13 cellular contexts compared by ENCODE assay signal in the genomic region with DNA sequence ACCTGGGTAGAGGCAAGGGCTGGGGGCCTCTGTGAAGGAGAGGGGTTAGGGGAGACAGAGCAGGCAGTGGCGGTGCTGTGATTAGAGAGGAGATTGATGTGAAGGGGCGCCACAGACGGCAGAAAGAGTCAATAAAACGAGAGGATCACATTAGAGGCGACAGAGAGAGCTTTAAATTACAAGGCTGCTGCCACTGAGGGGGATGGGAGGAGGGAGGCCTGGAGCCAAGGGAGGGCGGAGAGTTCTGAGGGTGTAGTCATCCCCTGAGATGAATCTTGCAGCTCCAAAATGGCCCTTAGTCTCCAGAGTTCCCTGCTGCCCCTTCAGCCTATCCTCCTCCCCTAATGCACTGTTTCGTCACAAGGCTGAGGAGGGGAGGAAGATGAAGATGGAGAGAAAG. TPM values are rescaled to one million over a fixed set of nuclear protein-coding genes. Genes with fewer than 3 reads are reported as not detected.
A peak's percentile ranks its signal among the peaks of the same experiment; 100 is the strongest.
DNase-seq lines count a peak whose midpoint lies in the region; ATAC-seq and TF ChIP-seq lines count a peak whose summit lies in the region.
"Had no signal": no experiment of that assay in that cellular context is flagged by ENCODE, and none has a peak within 500 bp of the region (broad histone marks: within the 10 kb centered on the region; RNA-seq: fewer than 3 reads in every experiment).

No MANE protein-coding gene starts in this region.

- no peak overlapping the region for H3K4me3 ChIP-seq in upper lobe of right lung
- H3K4me3 ChIP-seq: HAP-1 had no signal

- no peaks in the 10 kb centered on the region for H3K9me3 ChIP-seq in upper lobe of right lung
- H3K9me3 ChIP-seq: HAP-1 had no signal

- intact Hi-C loops in upper lobe of right lung (cut with DNase I) = no loop called here

- H3K4me1 ChIP-seq in upper lobe of right lung = no peaks in the 10 kb centered on the region

- peak overlapping the region; percentile 32 for H3K27ac ChIP-seq in caudate nucleus (ENCODE audit: low read depth, low read length)
- no peak overlapping the region for H3K27ac ChIP-seq in upper lobe of right lung
- H3K27ac ChIP-seq: VCaP had no signal

- H3K36me3 ChIP-seq in upper lobe of right lung = no peaks in the 10 kb centered on the region
- H3K36me3 ChIP-seq: HAP-1 had no signal

- ATAC-seq in HG02610 (IDR thresholded peaks at IDR 0.05; ENCODE audit: unreplicated experiment) = no peak
- no peak for ATAC-seq in upper lobe of right lung

- DNase-seq in C1 segment of cervical spinal cord (lab: John Stamatoyannopoulos, UW) = peak in 8 of 14 donors; percentile 10 to 62 (median 34)
- peak; percentile 84 for DNase-seq in NCI-H2107 treated with DMSO at 0.1 percent for 48 hours (lab: John Stamatoyannopoulos, UW; ENCODE audit: unreplicated experiment)
- peak in 32 of 61 donors; percentile 4 to 58 (median 26) for DNase-seq in caudate nucleus (lab: John Stamatoyannopoulos, UW)
- DNase-seq in left kidney (ENCODE audit: low read depth, low spot score) = peak; percentile 94
- DNase-seq in COR-L47 (lab: John Stamatoyannopoulos, UW) = no peak
- DNase-seq in GM13976 (ENCODE audit: low spot score) = no peak
- DNase-seq in upper lobe of right lung = no peak
- DNase-seq: activated naive CD4-positive, alpha-beta T cell treated with anti-CD3 and anti-CD28 coated beads, Interleukin-2, amount 50 U/mL, for 16 hours; CD8-positive, alpha-beta T cell had no signal

- in situ Hi-C loops in GM13976 (cut with MboI; ENCODE audit: low sequenced_read_pairs, unreplicated experiment) = no loop called here

- no peaks in the 10 kb centered on the region for H3K27me3 ChIP-seq in upper lobe of right lung

- TF ChIP-seq CTCF in GM13976 (IDR thresholded peaks at IDR 0.05; ENCODE audit: borderline replicate concordance, control extremely low read depth, extremely low read depth, insufficient read depth, missing control alignments) (no peak), upper lobe of right lung (IDR thresholded peaks at IDR 0.05) (no peak)

RNA-seq across cellular contexts. Expression of gene ZFHX2, which starts 12.8 kb away (rescaled TPM):
- 2.3 TPM for total RNA-seq in upper lobe of right lung

RNA-seq across cellular contexts. Expression of gene THTPA, which starts 17.3 kb away (rescaled TPM):
- total RNA-seq in upper lobe of right lung = 15.5 TPM

RNA-seq across cellular contexts. Expression of gene AP1G2, which starts 28.8 kb away (rescaled TPM):
- 128 TPM for total RNA-seq in upper lobe of right lung

RNA-seq across cellular contexts. Expression of gene JPH4, which starts 39.8 kb away (rescaled TPM):
- 6.2 TPM for total RNA-seq in upper lobe of right lung
- total RNA-seq: CD8-positive, alpha-beta T cell; osteocyte had no signal

Comparison
In these comparisons a context has a peak if more than half of its experiments do, and no peak if none do; other contexts are left out.
1. DNase-seq: peak in C1 segment of cervical spinal cord (8 of 14), NCI-H2107 treated with DMSO at 0.1 percent for 48 hours (single experiment), caudate nucleus (32 of 61) and left kidney (single experiment); none in COR-L47 (single experiment), GM13976 (single experiment) and upper lobe of right lung (single experiment).